Comparison of ENCODE assay signal across 17 cellular contexts in genomic region chr4:100118213-100118612, GRCh38.
"Had no signal": no experiment of that assay in that cellular context is flagged by ENCODE, and none has a peak within 500 bp of the region (broad histone marks: within the 10 kb centered on the region; RNA-seq: fewer than 3 reads in every experiment).

No MANE protein-coding gene starts in this region.

- H3K4me1 ChIP-seq: heart left ventricle, pancreas, thyroid gland had no signal

- H3K4me3 Mint-ChIP-seq: activated CD4-positive, alpha-beta memory T cell treated with anti-CD3 and anti-CD28 coated beads, Interleukin-2, amount 10 ng/mL, durations not matched to agents 7 days and 5 days; activated CD4-positive, alpha-beta T cell treated with anti-CD3 and anti-CD28 coated beads for 36 hours; activated naive CD4-positive, alpha-beta T cell treated with anti-CD3 and anti-CD28 coated beads for 36 hours; central memory CD8-positive, alpha-beta T cell; neural progenitor cell had no signal

- H3K4me1 Mint-ChIP-seq: central memory CD8-positive, alpha-beta T cell had no signal

- H3K36me3 Mint-ChIP-seq: neural progenitor cell had no signal

- H3K27ac Mint-ChIP-seq: activated CD4-positive, alpha-beta memory T cell treated with anti-CD3 and anti-CD28 coated beads, Interleukin-2, amount 10 ng/mL, durations not matched to agents 7 days and 5 days; activated CD4-positive, alpha-beta T cell treated with anti-CD3 and anti-CD28 coated beads for 36 hours; activated naive CD4-positive, alpha-beta T cell treated with anti-CD3 and anti-CD28 coated beads for 36 hours; neural progenitor cell had no signal

- DNase-seq: activated CD4-positive, alpha-beta memory T cell treated with anti-CD3 and anti-CD28 coated beads, Interleukin-2, amount 10 ng/mL, durations not matched to agents 7 days and 5 days; activated CD4-positive, alpha-beta T cell treated with anti-CD3 and anti-CD28 coated beads for 36 hours; activated CD8-positive, alpha-beta memory T cell treated with anti-CD3 and anti-CD28 coated beads, Interleukin-2, amount 50 U/mL, for 4 hours; activated naive CD4-positive, alpha-beta T cell treated with anti-CD3 and anti-CD28 coated beads for 36 hours; cortex of kidney; effector CD8-positive, alpha-beta T cell; heart left ventricle; mesendoderm; pancreas; T-helper 1 cell; thyroid gland; WERI-Rb-1 had no signal

- H3K27me3 ChIP-seq: heart left ventricle, neural progenitor cell, pancreas, thyroid gland had no signal

- H3K36me3 ChIP-seq: heart left ventricle, neural progenitor cell, pancreas, thyroid gland, WERI-Rb-1 had no signal

- H3K9me3 ChIP-seq: heart left ventricle, pancreas, thyroid gland had no signal

- ATAC-seq: activated CD4-positive, alpha-beta T cell treated with anti-CD3 and anti-CD28 coated beads for 36 hours; heart left ventricle; left lobe of liver; pancreas had no signal

- H3K27ac ChIP-seq: epithelial cell of prostate, heart left ventricle, neural progenitor cell, pancreas, skin epidermis, thyroid gland, WERI-Rb-1 had no signal

- H3K9ac ChIP-seq: neural progenitor cell had no signal

- H3K4me3 ChIP-seq: heart left ventricle, neural progenitor cell, pancreas, skin epidermis, thyroid gland had no signal

- H3K9me3 Mint-ChIP-seq: activated naive CD4-positive, alpha-beta T cell treated with anti-CD3 and anti-CD28 coated beads for 36 hours; central memory CD8-positive, alpha-beta T cell; neural progenitor cell had no signal

- H2AFZ ChIP-seq: neural progenitor cell had no signal

- H3K4me2 ChIP-seq: neural progenitor cell had no signal
